Comparison of ENCODE assay signal across 7 cellular contexts in the genomic region with DNA sequence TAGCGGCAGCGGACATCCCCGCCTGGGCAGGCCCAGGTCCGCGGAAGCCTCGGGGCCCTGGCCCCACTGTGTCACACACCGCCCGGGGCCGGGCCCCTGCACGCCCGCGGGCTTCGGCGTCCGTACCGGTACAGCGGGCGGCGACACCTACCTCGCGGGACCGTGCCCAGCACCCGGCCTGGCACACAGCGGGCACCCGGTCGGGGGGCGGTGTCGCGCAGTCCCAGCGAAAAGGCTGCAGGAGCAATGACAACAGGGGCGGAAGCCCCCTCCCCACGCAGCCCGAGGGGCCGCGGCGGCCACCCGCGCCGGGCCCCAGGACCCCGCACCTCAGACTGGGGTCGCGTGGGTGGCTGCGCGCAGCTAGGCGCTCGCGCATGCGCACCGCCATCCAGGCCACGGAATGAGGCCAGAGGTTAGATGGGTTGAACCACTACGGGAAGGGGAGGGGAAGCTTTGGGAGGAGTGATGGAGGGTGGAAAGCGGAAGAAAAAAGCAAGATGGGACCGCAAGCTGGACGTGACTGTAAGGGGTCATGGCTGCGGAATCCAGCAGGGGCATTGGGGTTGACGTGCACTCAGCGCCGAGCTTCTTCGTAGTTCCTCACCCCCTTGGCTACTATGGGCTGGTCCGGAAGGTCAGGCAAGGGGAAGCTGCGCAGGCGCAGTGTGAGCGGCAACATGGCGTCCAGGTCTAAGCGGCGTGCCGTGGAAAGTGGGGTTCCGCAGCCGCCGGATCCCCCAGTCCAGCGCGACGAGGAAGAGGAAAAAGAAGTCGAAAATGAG.
DNase-seq lines count a peak whose midpoint lies in the region; ATAC-seq and TF ChIP-seq lines count a peak whose summit lies in the region.

A gene (plus strand): TSS at position 669 of the 785 bp plus-strand sequence. CDS start 12 bp downstream, at position 681.
A gene (minus strand): TSS at position 381 of the 785 bp plus-strand sequence. CDS start 6,759 bp downstream, outside the sequence.

- peak; percentile 71 for ATAC-seq in GM18517 (IDR thresholded peaks at IDR 0.05; ENCODE audit: unreplicated experiment)
- peak; percentile 68 for ATAC-seq in HG03039 (IDR thresholded peaks at IDR 0.05; ENCODE audit: unreplicated experiment)

- TF ChIP-seq CTCF in astrocyte of the cerebellum (IDR thresholded peaks at IDR 0.05; ENCODE audit: low read depth, low read length, missing control alignments) (no peak), retinal pigment epithelial cell (conservative IDR thresholded peaks at IDR 0.05; ENCODE audit: low read depth, low read length) (no peak)

- DNase-seq in NCI-H2081 (lab: John Stamatoyannopoulos, UW), result peak; percentile 76 to 84
- DNase-seq in T-helper 9 cell, result peak; percentile 88
- DNase-seq in astrocyte of the cerebellum (ENCODE audit: low read depth), result peak; percentile 75
- peak; percentile 57 to 99 (median 85) for DNase-seq in hypothalamus (lab: John Stamatoyannopoulos, UW)
- peak; percentile 48 for DNase-seq in retinal pigment epithelial cell (ENCODE audit: low read depth)

- H3K4me3 ChIP-seq in astrocyte of the cerebellum (ENCODE audit: low read depth, low read length) (peak within 1 kb of the TSS; percentile 64), retinal pigment epithelial cell (ENCODE audit: low read length) (peak within 1 kb of the TSS; percentile 100)

- in situ Hi-C loops in astrocyte of the cerebellum (cut with HindIII; ENCODE audit: low sequenced_read_pairs), result no loop called here

Comparison
In these comparisons a context has a peak if more than half of its experiments do, and no peak if none do; other contexts are left out.
1. Peak in every context shown above with its lines: DNase-seq, ATAC-seq and H3K4me3 ChIP-seq.